14 cellular contexts compared by ENCODE assay signal in the genomic region with DNA sequence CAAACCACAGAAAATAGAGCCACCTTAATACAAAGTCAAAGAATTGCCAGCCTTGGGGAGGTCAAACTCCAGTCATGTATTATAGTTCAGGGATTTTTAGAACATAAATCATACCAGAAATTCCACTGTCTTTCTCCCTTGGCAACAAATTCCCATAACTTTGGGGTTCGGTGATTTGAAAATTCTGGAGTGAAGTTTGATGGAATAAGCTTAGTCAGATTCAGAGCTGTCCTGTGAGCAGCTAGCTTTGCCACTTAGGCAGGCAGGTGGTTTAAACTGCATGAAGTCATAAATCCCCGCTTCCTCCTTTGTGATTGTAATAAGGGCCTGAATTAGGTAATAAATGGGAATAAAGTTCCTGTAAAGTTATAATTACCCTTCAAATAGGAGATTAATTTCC.
"Had no signal": no experiment of that assay in that cellular context is flagged by ENCODE, and none has a peak within 500 bp of the region (broad histone marks: within the 10 kb centered on the region; RNA-seq: fewer than 3 reads in every experiment).

No MANE protein-coding gene starts in this region.

- H3K27me3 Mint-ChIP-seq: activated naive CD8-positive, alpha-beta T cell treated with anti-CD3 and anti-CD28 coated beads, Interleukin-2, amount 10 ng/mL, durations not matched to agents 7 days and 5 days; stimulated activated naive CD8-positive, alpha-beta T cell treated with anti-CD3 and anti-CD28 coated beads, Interleukin-15, Interleukin-2, amounts not matched to agents 100 ng/mL and 50 ng/mL, for 24 hours had no signal

- DNase-seq: activated CD4-positive, alpha-beta T cell treated with anti-CD3 and anti-CD28 coated beads for 4 hours; activated CD8-positive, alpha-beta memory T cell treated with anti-CD3 and anti-CD28 coated beads, Interleukin-2, amount 50 U/mL, for 48 hours; activated CD8-positive, alpha-beta T cell treated with anti-CD3 and anti-CD28 coated beads, Interleukin-2, amount 10 ng/mL, durations not matched to agents 7 days and 5 days; activated naive CD8-positive, alpha-beta T cell treated with anti-CD3 and anti-CD28 coated beads, Interleukin-2, amount 10 ng/mL, durations not matched to agents 7 days and 5 days; anterior cingulate cortex; heart left ventricle; left ventricle myocardium inferior; mesenchymal stem cell; stimulated activated CD4-positive, alpha-beta T cell treated with anti-CD3 and anti-CD28 coated beads, Interleukin-4, amount 100 ng/mL, for 1 hour; T1000; upper lobe of right lung had no signal

- ATAC-seq: activated CD8-positive, alpha-beta T cell treated with anti-CD3 and anti-CD28 coated beads, Interleukin-2, amount 10 ng/mL, durations not matched to agents 7 days and 5 days; esophagus mucosa; heart left ventricle; upper lobe of right lung had no signal

- H3K4me1 Mint-ChIP-seq: activated naive CD8-positive, alpha-beta T cell treated with anti-CD3 and anti-CD28 coated beads, Interleukin-2, amount 10 ng/mL, durations not matched to agents 7 days and 5 days; neural crest cell had no signal

- H3K27ac Mint-ChIP-seq: activated CD8-positive, alpha-beta T cell treated with anti-CD3 and anti-CD28 coated beads, Interleukin-2, amount 10 ng/mL, durations not matched to agents 7 days and 5 days; activated naive CD8-positive, alpha-beta T cell treated with anti-CD3 and anti-CD28 coated beads, Interleukin-2, amount 10 ng/mL, durations not matched to agents 7 days and 5 days; stimulated activated naive CD8-positive, alpha-beta T cell treated with anti-CD3 and anti-CD28 coated beads, Interleukin-15, Interleukin-2, amounts not matched to agents 100 ng/mL and 50 ng/mL, for 24 hours had no signal

- H3K36me3 Mint-ChIP-seq: activated naive CD8-positive, alpha-beta T cell treated with anti-CD3 and anti-CD28 coated beads, Interleukin-2, amount 10 ng/mL, durations not matched to agents 7 days and 5 days had no signal

- H3K4me3 Mint-ChIP-seq: activated CD8-positive, alpha-beta T cell treated with anti-CD3 and anti-CD28 coated beads, Interleukin-2, amount 10 ng/mL, durations not matched to agents 7 days and 5 days; activated naive CD8-positive, alpha-beta T cell treated with anti-CD3 and anti-CD28 coated beads, Interleukin-2, amount 10 ng/mL, durations not matched to agents 7 days and 5 days; neural crest cell; stimulated activated naive CD8-positive, alpha-beta T cell treated with anti-CD3 and anti-CD28 coated beads, Interleukin-15, Interleukin-2, amounts not matched to agents 100 ng/mL and 50 ng/mL, for 24 hours had no signal

- H3K9me3 Mint-ChIP-seq: activated naive CD8-positive, alpha-beta T cell treated with anti-CD3 and anti-CD28 coated beads, Interleukin-2, amount 10 ng/mL, durations not matched to agents 7 days and 5 days had no signal
